ENCODE assay signal across 8 cellular contexts in genomic region chr12:124422142-124422569, GRCh38.
DNase-seq lines count a peak whose midpoint lies in the region; ATAC-seq, FAIRE-seq and TF ChIP-seq lines count a peak whose summit lies in the region.

No MANE protein-coding gene starts in this region.

- ATAC-seq in heart right ventricle (peak in 6 of 8 donors; percentile 0 to 24 (median 10)), HG02852 (IDR thresholded peaks at IDR 0.05; ENCODE audit: unreplicated experiment) (no peak), GM19035 (IDR thresholded peaks at IDR 0.05; ENCODE audit: unreplicated experiment) (no peak)

- H3K36me3 Mint-ChIP-seq in endothelial cell (ENCODE audit: low read depth, unreplicated experiment) = peaks cover 31% of the 10 kb centered on the region

- no peak for TF ChIP-seq POLR2A in Peyer's patch (IDR thresholded peaks at IDR 0.05)

- H3K9me3 Mint-ChIP-seq in endothelial cell (ENCODE audit: unreplicated experiment) = no peaks in the 10 kb centered on the region

- FAIRE-seq in small intestine (lab: Jason Lieb, UNC) = no peak

- H3K4me1 ChIP-seq in Peyer's patch (peaks cover 0 to 45% (median 9%) of the 10 kb centered on the region in 4 donors), heart right ventricle (peaks cover 31 to 67% (median 53%) of the 10 kb centered on the region in 9 donors), small intestine (ENCODE audit: control insufficient read depth in 2 of 2, insufficient read depth in 1 of 2, low read depth in 1 of 2, low read length in 1 of 2) (peaks cover 4 to 8% of the 10 kb centered on the region in 2 donors)

- no peak overlapping the region for H3K4me3 Mint-ChIP-seq in endothelial cell (ENCODE audit: unreplicated experiment)

- H3K27me3 Mint-ChIP-seq in endothelial cell (ENCODE audit: unreplicated experiment) = peaks cover 5% of the 10 kb centered on the region

- no peaks in the 10 kb centered on the region for H3K9me3 ChIP-seq in Peyer's patch
- no peaks in the 10 kb centered on the region for H3K9me3 ChIP-seq in heart right ventricle
- no peaks in the 10 kb centered on the region for H3K9me3 ChIP-seq in small intestine (ENCODE audit: control insufficient read depth, low read depth)

- intact Hi-C loops in heart right ventricle (cut with DNase I) = loop anchor here in 5 of 10 donors (2.0 to 10.0 kb wide), 6 partner anchors 21 to 143 kb away; partner anchors contain the start of gene NCOR2 (in 1 of the 5)

- H3K27me3 ChIP-seq in Peyer's patch (no peaks in the 10 kb centered on the region), heart right ventricle (no peaks in the 10 kb centered on the region), small intestine (ENCODE audit: control insufficient read depth in 2 of 2, insufficient read depth in 2 of 2, low read length in 2 of 2) (no peaks in the 10 kb centered on the region)

- WGBS in heart right ventricle, 2 donors = 38 to 63% methylated on average over 16 of the region's 16 CpGs
- WGBS in small intestine, 3 donors = 14 to 43% (median 30%) methylated on average over 13 to 16 of the region's 16 CpGs

- TF ChIP-seq CTCF in Peyer's patch (IDR thresholded peaks at IDR 0.05) = no peak
- no peak for TF ChIP-seq CTCF in heart right ventricle (IDR thresholded peaks at IDR 0.05)
- TF ChIP-seq CTCF in endothelial cell (IDR thresholded peaks at IDR 0.05; ENCODE audit: unreplicated experiment) = no peak

- H3K4me3 ChIP-seq in Peyer's patch (peak overlapping the region in 2 of 4 donors; percentile 28 to 32), heart right ventricle (peak overlapping the region in 3 of 10 donors; percentile 17 to 28 (median 18)), small intestine (ENCODE audit: low read depth in 1 of 2, low read length in 2 of 2) (peak overlapping the region in 1 of 2 donors; percentile 15)

- peak overlapping the region; percentile 64 to 95 (median 90) for H3K27ac ChIP-seq in Peyer's patch
- peak overlapping the region; percentile 88 to 97 (median 92) for H3K27ac ChIP-seq in heart right ventricle
- peak overlapping the region; percentile 46 to 90 for H3K27ac ChIP-seq in small intestine (ENCODE audit: low read depth in 1 of 2, low read length in 1 of 2)

- H3K36me3 ChIP-seq in Peyer's patch (peaks cover 0 to 48% (median 0%) of the 10 kb centered on the region in 3 donors), heart right ventricle (peaks cover 0 to 94% (median 36%) of the 10 kb centered on the region in 9 donors), small intestine (ENCODE audit: control insufficient read depth in 2 of 2, insufficient read depth in 2 of 2, low read length in 2 of 2) (peaks cover 5 to 6% of the 10 kb centered on the region in 2 donors)

- H3K27ac Mint-ChIP-seq in endothelial cell (ENCODE audit: unreplicated experiment) = no peak overlapping the region

- peaks cover 5% of the 10 kb centered on the region for H3K4me1 Mint-ChIP-seq in endothelial cell (ENCODE audit: unreplicated experiment)

- DNase-seq in H4 (ENCODE audit: low spot score) (peak; percentile 70), Peyer's patch (peak in 2 of 3 donors; percentile 74 to 81), heart right ventricle (peak in 1 of 2 donors; percentile 49), small intestine (peak; percentile 81), endothelial cell (ENCODE audit: low spot score) (no peak), GM03348 (ENCODE audit: low spot score) (no peak)

Comparison
In these comparisons a context has a peak if more than half of its experiments do, and no peak if none do; other contexts are left out.
1. DNase-seq: peak in H4 (single experiment), Peyer's patch (2 of 3) and small intestine (single experiment); none in endothelial cell (single experiment) and GM03348 (single experiment).
2. ATAC-seq: peak in heart right ventricle (6 of 8); none in HG02852 (single experiment) and GM19035 (single experiment).
3. Peak in every context shown above with its lines, with median percentiles within 50 percentile points of each other: H3K27ac ChIP-seq.